ENCODE assay signal across 1 cellular context in the genomic region with DNA sequence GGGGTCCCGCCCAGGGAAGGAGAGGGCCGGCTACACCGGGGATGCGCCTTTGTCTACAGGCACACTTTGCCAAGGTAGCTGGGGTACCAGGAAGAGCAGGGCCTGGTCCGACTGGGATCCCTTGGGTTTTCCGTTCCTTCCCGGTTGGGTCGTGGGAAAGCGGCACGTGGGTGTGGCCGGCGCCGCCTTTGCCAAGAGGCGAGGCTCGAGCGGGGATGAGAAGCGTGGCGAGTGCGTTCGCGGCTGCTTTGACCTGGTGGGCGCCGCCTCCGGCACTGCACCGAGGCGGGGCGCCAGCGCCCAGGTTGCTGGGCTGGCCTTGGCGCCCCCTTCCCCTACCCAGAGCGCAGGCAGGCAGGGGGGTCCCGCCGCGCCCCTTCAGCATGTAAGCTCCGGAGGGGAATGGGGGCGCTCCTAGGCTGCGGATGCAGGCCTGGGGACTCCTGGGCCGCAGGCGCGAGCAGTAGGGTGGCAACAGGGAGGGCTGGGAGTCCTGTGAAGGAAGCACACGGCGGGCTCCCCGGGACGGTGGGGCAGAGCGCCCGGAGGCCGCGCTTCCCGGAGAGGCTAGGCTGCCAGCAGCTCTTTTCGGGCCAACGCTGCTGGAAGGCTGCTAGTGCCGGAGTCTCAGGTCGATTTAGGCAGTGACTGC.
TF ChIP-seq lines count a peak whose summit lies in the region.

No MANE protein-coding gene starts in this region.

TF ChIP-seq in GM23338, 12 proteins besides CTCF, POLR2A, EP300 and RAD21 (continued from another document):
- TF ChIP-seq, protein P1, sequence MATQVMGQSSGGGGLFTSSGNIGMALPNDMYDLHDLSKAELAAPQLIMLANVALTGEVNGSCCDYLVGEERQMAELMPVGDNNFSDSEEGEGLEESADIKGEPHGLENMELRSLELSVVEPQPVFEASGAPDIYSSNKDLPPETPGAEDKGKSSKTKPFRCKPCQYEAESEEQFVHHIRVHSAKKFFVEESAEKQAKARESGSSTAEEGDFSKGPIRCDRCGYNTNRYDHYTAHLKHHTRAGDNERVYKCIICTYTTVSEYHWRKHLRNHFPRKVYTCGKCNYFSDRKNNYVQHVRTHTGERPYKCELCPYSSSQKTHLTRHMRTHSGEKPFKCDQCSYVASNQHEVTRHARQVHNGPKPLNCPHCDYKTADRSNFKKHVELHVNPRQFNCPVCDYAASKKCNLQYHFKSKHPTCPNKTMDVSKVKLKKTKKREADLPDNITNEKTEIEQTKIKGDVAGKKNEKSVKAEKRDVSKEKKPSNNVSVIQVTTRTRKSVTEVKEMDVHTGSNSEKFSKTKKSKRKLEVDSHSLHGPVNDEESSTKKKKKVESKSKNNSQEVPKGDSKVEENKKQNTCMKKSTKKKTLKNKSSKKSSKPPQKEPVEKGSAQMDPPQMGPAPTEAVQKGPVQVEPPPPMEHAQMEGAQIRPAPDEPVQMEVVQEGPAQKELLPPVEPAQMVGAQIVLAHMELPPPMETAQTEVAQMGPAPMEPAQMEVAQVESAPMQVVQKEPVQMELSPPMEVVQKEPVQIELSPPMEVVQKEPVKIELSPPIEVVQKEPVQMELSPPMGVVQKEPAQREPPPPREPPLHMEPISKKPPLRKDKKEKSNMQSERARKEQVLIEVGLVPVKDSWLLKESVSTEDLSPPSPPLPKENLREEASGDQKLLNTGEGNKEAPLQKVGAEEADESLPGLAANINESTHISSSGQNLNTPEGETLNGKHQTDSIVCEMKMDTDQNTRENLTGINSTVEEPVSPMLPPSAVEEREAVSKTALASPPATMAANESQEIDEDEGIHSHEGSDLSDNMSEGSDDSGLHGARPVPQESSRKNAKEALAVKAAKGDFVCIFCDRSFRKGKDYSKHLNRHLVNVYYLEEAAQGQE (IDR thresholded peaks at IDR 0.05; ENCODE audit: unreplicated experiment), result no peak
- no peak for TF ChIP-seq CREB1 (CRISPR knock-in tag; IDR thresholded peaks at IDR 0.05; ENCODE audit: low read depth)
- TF ChIP-seq JUNB (IDR thresholded peaks at IDR 0.05; ENCODE audit: unreplicated experiment), result no peak
